14 cellular contexts compared by ENCODE assay signal in the genomic region with DNA sequence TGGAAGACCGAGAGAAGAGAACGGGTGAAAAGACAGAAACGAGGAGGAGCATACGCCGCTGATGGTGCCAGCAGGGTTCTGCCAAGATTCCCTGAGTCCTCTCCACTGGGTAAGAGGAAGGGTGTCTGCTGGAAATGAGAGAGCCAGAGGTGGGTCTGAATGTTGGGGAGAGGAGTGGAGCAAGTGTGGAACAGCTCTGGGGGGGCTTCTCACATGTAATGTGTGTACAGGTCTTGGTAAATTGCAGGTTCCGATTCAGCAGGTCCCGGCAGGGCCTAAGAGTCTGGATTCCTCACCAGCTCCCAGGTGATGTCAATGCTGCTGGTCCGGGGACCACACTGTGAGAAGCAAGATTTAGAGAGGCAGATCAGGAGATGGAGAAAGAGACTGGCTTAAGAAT. TPM values are rescaled to one million over a fixed set of nuclear protein-coding genes. Genes with fewer than 3 reads are reported as not detected.
DNase-seq lines count a peak whose midpoint lies in the region; ATAC-seq and TF ChIP-seq lines count a peak whose summit lies in the region.
"Had no signal": no experiment of that assay in that cellular context is flagged by ENCODE, and none has a peak within 500 bp of the region (broad histone marks: within the 10 kb centered on the region; RNA-seq: fewer than 3 reads in every experiment).

No MANE protein-coding gene starts in this region.

- no peaks in the 10 kb centered on the region for H3K9me3 ChIP-seq in sigmoid colon
- H3K9me3 ChIP-seq: left lung had no signal

- peak overlapping the region in 3 of 4 donors; percentile 89 to 96 (median 94) for H3K27ac ChIP-seq in sigmoid colon

- H3K36me3 Mint-ChIP-seq in activated T-cell treated with anti-CD3 and anti-CD28 coated beads, Interleukin-2, amount 50 U/mL, for 4 hours (ENCODE audit: insufficient read depth), result peaks cover 2% of the 10 kb centered on the region
- H3K36me3 Mint-ChIP-seq in WTC11 (peaks cover 5% of the 10 kb centered on the region), endothelial cell (ENCODE audit: low read depth, unreplicated experiment) (peaks cover 19% of the 10 kb centered on the region)

- TF ChIP-seq CTCF in WTC11 (IDR thresholded peaks at IDR 0.05) (no peak), endothelial cell (IDR thresholded peaks at IDR 0.05; ENCODE audit: unreplicated experiment) (no peak), sigmoid colon (IDR thresholded peaks at IDR 0.05) (no peak)

- no peak for TF ChIP-seq EP300 in sigmoid colon (IDR thresholded peaks at IDR 0.05)

- peaks cover 0 to 23% (median 20%) of the 10 kb centered on the region in 4 donors for H3K4me1 ChIP-seq in sigmoid colon

- DNase-seq in activated T-cell treated with anti-CD3 and anti-CD28 coated beads, Interleukin-2, amount 50 U/mL, for 4 hours, result no peak
- no peak for DNase-seq in activated T-cell treated with anti-CD3 and anti-CD28 coated beads, Interleukin-2, amount 50 U/mL, for 48 hours
- DNase-seq in WTC11 (ENCODE audit: low spot score) (no peak), endothelial cell (ENCODE audit: low spot score) (no peak), sigmoid colon (no peak), NCI-H1694 (lab: John Stamatoyannopoulos, UW) (no peak), NCI-H1092 (lab: John Stamatoyannopoulos, UW) (no peak)
- DNase-seq: DMS 273 treated with DMSO at 0.1 percent for 48 hours; left lung; NCI-H1048; NCI-H2171 treated with DMSO at 0.1 percent for 48 hours; Right ventricle myocardium superior; stimulated activated naive CD4-positive, alpha-beta T cell treated with Interleukin-2 at 50 U/mL for 16 hours had no signal

- peak overlapping the region; percentile 89 for H3K4me3 Mint-ChIP-seq in activated T-cell treated with anti-CD3 and anti-CD28 coated beads, Interleukin-2, amount 50 U/mL, for 4 hours
- peak overlapping the region; percentile 85 for H3K4me3 Mint-ChIP-seq in WTC11
- peak overlapping the region; percentile 95 for H3K4me3 Mint-ChIP-seq in endothelial cell (ENCODE audit: unreplicated experiment)

- 78 to 89% methylated on average over 8 of the region's 8 CpGs for WGBS in sigmoid colon, 2 donors

- H3K27me3 ChIP-seq in sigmoid colon, result no peaks in the 10 kb centered on the region

- no peak for TF ChIP-seq POLR2A in sigmoid colon (IDR thresholded peaks at IDR 0.05)

- no peak for ATAC-seq in activated T-cell treated with anti-CD3 and anti-CD28 coated beads, Interleukin-2, amount 50 U/mL, for 4 hours
- ATAC-seq in WTC11 (no peak), HG03039 (IDR thresholded peaks at IDR 0.05; ENCODE audit: unreplicated experiment) (no peak)
- ATAC-seq: left lung had no signal

- intact Hi-C loops in sigmoid colon (cut with DNase I), result loop anchor here (5.0 to 10.0 kb wide), 3 partner anchors 61 to 314 kb away; partner anchors contain the start of genes PCED1A and VPS16

- H3K36me3 ChIP-seq in sigmoid colon, result no peaks in the 10 kb centered on the region
- H3K36me3 ChIP-seq: left lung had no signal

- CTCF ChIA-PET in WTC11 (lab: Charles Lee), result no interaction called here

- no peak overlapping the region for H3K4me3 ChIP-seq in sigmoid colon

- peaks cover 22% of the 10 kb centered on the region for H3K4me1 Mint-ChIP-seq in activated T-cell treated with anti-CD3 and anti-CD28 coated beads, Interleukin-2, amount 50 U/mL, for 4 hours (ENCODE audit: low read depth)
- H3K4me1 Mint-ChIP-seq in WTC11 (peaks cover 32% of the 10 kb centered on the region), endothelial cell (ENCODE audit: unreplicated experiment) (peaks cover 23% of the 10 kb centered on the region)

- no peaks in the 10 kb centered on the region for H3K9me3 Mint-ChIP-seq in activated T-cell treated with anti-CD3 and anti-CD28 coated beads, Interleukin-2, amount 50 U/mL, for 4 hours
- H3K9me3 Mint-ChIP-seq in WTC11 (no peaks in the 10 kb centered on the region), endothelial cell (ENCODE audit: unreplicated experiment) (no peaks in the 10 kb centered on the region)

- POLR2A ChIA-PET in WTC11 (lab: Charles Lee), result no interaction called here

- H3K27me3 Mint-ChIP-seq in activated T-cell treated with anti-CD3 and anti-CD28 coated beads, Interleukin-2, amount 50 U/mL, for 4 hours (ENCODE audit: low read depth), result peaks cover 40% of the 10 kb centered on the region
- H3K27me3 Mint-ChIP-seq in WTC11 (ENCODE audit: low read depth) (peaks cover 88% of the 10 kb centered on the region), endothelial cell (ENCODE audit: unreplicated experiment) (peaks cover 37% of the 10 kb centered on the region)

- H3K27ac Mint-ChIP-seq in WTC11 (no peak overlapping the region), endothelial cell (ENCODE audit: unreplicated experiment) (peak overlapping the region; percentile 68)

TF ChIP-seq in WTC11, 78 proteins besides CTCF, POLR2A, EP300 and RAD21:
- TF ChIP-seq ZNF219 (CRISPR knock-in tag; IDR thresholded peaks at IDR 0.05; ENCODE audit: borderline replicate concordance) (no peak), ZNF121 (CRISPR knock-in tag; IDR thresholded peaks at IDR 0.05) (no peak), PRRX2 (CRISPR knock-in tag; IDR thresholded peaks at IDR 0.05) (no peak), TEAD1 (CRISPR knock-in tag; IDR thresholded peaks at IDR 0.05) (no peak), TP53 (CRISPR knock-in tag; IDR thresholded peaks at IDR 0.05) (no peak), NR3C1 (CRISPR knock-in tag; conservative IDR thresholded peaks at IDR 0.05; ENCODE audit: low read depth) (no peak), ZNF423 (CRISPR knock-in tag; IDR thresholded peaks at IDR 0.05) (no peak), MYBL2 (CRISPR knock-in tag; IDR thresholded peaks at IDR 0.05) (no peak), RELA (CRISPR knock-in tag; IDR thresholded peaks at IDR 0.05; ENCODE audit: borderline replicate concordance) (no peak), SOX15 (CRISPR knock-in tag; IDR thresholded peaks at IDR 0.05) (no peak), SMAD3 (CRISPR knock-in tag; IDR thresholded peaks at IDR 0.05; ENCODE audit: borderline replicate concordance) (no peak), EMX1 (CRISPR knock-in tag; IDR thresholded peaks at IDR 0.05) (no peak), MAX (CRISPR knock-in tag; IDR thresholded peaks at IDR 0.05) (no peak), TEAD4 (CRISPR knock-in tag; IDR thresholded peaks at IDR 0.05) (no peak), ZNF281 (CRISPR knock-in tag; IDR thresholded peaks at IDR 0.05) (no peak)
TF ChIP-seq in WTC11: peak in this region for 0.

RNA-seq across cellular contexts. Expression of gene EBF4, which starts 1.5 kb away (rescaled TPM):
- total RNA-seq in activated T-cell treated with anti-CD3 and anti-CD28 coated beads, Interleukin-2, amount 50 U/mL, for 4 hours, result 1 to 10 TPM in 1 of 3 donors, under 1 TPM in 2; 0.33 to 1.1 (median 0.76) TPM
- total RNA-seq in WTC11 (2021) (2.7 to 5.0 TPM (median 3.2 TPM) in 3 replicates), endothelial cell (ENCODE audit: unreplicated experiment) (5.9 TPM), sigmoid colon (10 to 100 TPM; 14.8 to 37.5 (median 30.8) TPM)
- polyA plus RNA-seq in sigmoid colon, result 1 to 10 TPM; 1.2 to 4.6 (median 1.2) TPM

RNA-seq across cellular contexts. Expression of gene IDH3B, which starts 27.1 kb away (rescaled TPM):
- total RNA-seq in activated T-cell treated with anti-CD3 and anti-CD28 coated beads, Interleukin-2, amount 50 U/mL, for 4 hours, result 100 to 1,000 TPM; 150 to 160 (median 158) TPM
- total RNA-seq in WTC11 (2021) (101 to 136 TPM (median 107 TPM) in 3 replicates), endothelial cell (ENCODE audit: unreplicated experiment) (136 TPM), sigmoid colon (100 to 1,000 TPM; 105 to 131 (median 122) TPM)
- polyA plus RNA-seq in sigmoid colon, result 100 to 1,000 TPM; 103 to 121 (median 112) TPM

RNA-seq across cellular contexts. Expression of gene NOP56, which starts 38.7 kb away (rescaled TPM):
- total RNA-seq in activated T-cell treated with anti-CD3 and anti-CD28 coated beads, Interleukin-2, amount 50 U/mL, for 4 hours, result 1,000 to 10,000 TPM; 1,094 to 1,238 (median 1,145) TPM
- total RNA-seq in WTC11 (2021) (484 to 634 TPM (median 500 TPM) in 3 replicates), endothelial cell (ENCODE audit: unreplicated experiment) (144 TPM), sigmoid colon (10 to 100 TPM; 53.2 to 69.8 (median 65.2) TPM)
- polyA plus RNA-seq in sigmoid colon, result 100 to 1,000 TPM in 1 of 3 donors, 10 to 100 TPM in 2; 33.6 to 152 (median 47.6) TPM
